In the genomic region with DNA sequence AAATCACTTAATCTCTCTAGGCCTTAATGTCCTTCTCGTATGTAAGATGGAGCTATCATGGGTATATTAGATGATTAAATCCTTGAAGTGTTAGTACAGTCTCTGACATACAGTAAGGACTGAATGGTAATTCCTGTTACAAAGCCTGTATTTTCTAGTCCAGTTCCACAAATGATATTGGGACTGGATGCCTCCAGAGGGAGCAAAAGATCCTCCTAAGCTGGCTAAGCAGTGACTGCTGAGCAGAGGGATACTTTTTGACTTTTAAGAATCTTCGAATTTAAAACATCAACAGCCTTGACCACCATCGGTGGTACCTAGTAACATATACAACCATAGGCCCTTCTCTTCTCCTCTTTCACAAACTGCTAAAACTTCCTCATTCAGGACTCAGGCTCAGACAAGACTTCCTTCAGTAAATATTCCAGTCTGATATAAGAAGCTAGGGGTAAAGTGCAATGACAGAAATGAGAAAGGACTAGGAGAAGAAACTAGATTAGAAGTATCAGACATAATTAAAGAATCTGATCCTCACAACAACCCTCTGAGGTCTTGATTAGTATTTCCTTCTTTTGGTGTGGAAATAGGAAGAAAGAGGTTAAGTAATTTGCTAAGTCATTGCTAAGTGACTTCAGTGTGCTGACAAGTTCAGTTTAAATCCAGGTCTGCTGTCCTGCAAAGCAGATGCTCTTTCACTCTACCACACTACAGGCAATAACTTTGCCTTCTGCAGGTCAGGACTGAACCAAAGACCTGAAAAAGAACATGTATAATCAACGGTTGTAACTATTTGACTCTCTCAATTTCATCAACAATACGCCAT, we compare ENCODE assay signal across 8 cellular contexts. TPM values are rescaled to one million over a fixed set of nuclear protein-coding genes. Genes with fewer than 3 reads are reported as not detected.
DNase-seq lines count a peak whose midpoint lies in the region; TF ChIP-seq lines count a peak whose summit lies in the region.

No MANE protein-coding gene starts in this region.

- peak overlapping the region; percentile 39 for H3K27ac Mint-ChIP-seq in T-helper 2 cell treated with Interferon-gamma antibody and Interleukin-4, amounts not matched to agents 5 μg/mL and 100 μg/mL, for 36 hours
- H3K27ac Mint-ChIP-seq in osteocyte (ENCODE audit: unreplicated experiment) = no peak overlapping the region

- no peak overlapping the region for H3K4me3 ChIP-seq in NB4 (ENCODE audit: low read depth, low read length)

- peak overlapping the region; percentile 14 for H3K4me3 Mint-ChIP-seq in T-helper 2 cell treated with Interferon-gamma antibody and Interleukin-4, amounts not matched to agents 5 μg/mL and 100 μg/mL, for 36 hours
- H3K4me3 Mint-ChIP-seq in osteocyte (ENCODE audit: unreplicated experiment) = no peak overlapping the region

- no peak for TF ChIP-seq POLR2A in NB4 (IDR thresholded peaks at IDR 0.05; ENCODE audit: extremely low read depth, insufficient read length)

- TF ChIP-seq CTCF in NB4 (IDR thresholded peaks at IDR 0.05; ENCODE audit: low read depth, low read length) = no peak
- TF ChIP-seq CTCF in osteocyte (IDR thresholded peaks at IDR 0.05) = peak; percentile 48

- peaks cover 31% of the 10 kb centered on the region for H3K4me1 Mint-ChIP-seq in T-helper 2 cell treated with Interferon-gamma antibody and Interleukin-4, amounts not matched to agents 5 μg/mL and 100 μg/mL, for 36 hours (ENCODE audit: low read depth)
- peaks cover 23% of the 10 kb centered on the region for H3K4me1 Mint-ChIP-seq in osteocyte (ENCODE audit: unreplicated experiment)

- peaks cover 49% of the 10 kb centered on the region for H3K36me3 Mint-ChIP-seq in T-helper 2 cell treated with Interferon-gamma antibody and Interleukin-4, amounts not matched to agents 5 μg/mL and 100 μg/mL, for 36 hours (ENCODE audit: low read depth)
- peaks cover 32% of the 10 kb centered on the region for H3K36me3 Mint-ChIP-seq in osteocyte (ENCODE audit: unreplicated experiment)

- no peak for DNase-seq in T-helper 2 cell treated with Interferon-gamma antibody and Interleukin-4, amounts not matched to agents 5 μg/mL and 100 μg/mL, for 36 hours (ENCODE audit: low spot score)
- no peak for DNase-seq in T-helper 2 cell
- peak; percentile 30 for DNase-seq in NB4 (ENCODE audit: low read depth)
- DNase-seq in epidermal melanocyte (ENCODE audit: insufficient read length, low spot score) = peak; percentile 38
- DNase-seq in osteocyte (ENCODE audit: extremely low spot score, unreplicated experiment) = no peak
- no peak for DNase-seq in activated gamma-delta T cell (lab: John Stamatoyannopoulos, UW)
- DNase-seq in COLO668 (lab: John Stamatoyannopoulos, UW; ENCODE audit: unreplicated experiment) = no peak
- DNase-seq in HuH-7.5 (ENCODE audit: low spot score) = no peak

- H3K9me3 Mint-ChIP-seq in T-helper 2 cell treated with Interferon-gamma antibody and Interleukin-4, amounts not matched to agents 5 μg/mL and 100 μg/mL, for 36 hours = no peaks in the 10 kb centered on the region
- H3K9me3 Mint-ChIP-seq in osteocyte (ENCODE audit: unreplicated experiment) = no peaks in the 10 kb centered on the region

- H3K27me3 Mint-ChIP-seq in T-helper 2 cell treated with Interferon-gamma antibody and Interleukin-4, amounts not matched to agents 5 μg/mL and 100 μg/mL, for 36 hours (ENCODE audit: low read depth) = no peaks in the 10 kb centered on the region
- H3K27me3 Mint-ChIP-seq in osteocyte (ENCODE audit: unreplicated experiment) = no peaks in the 10 kb centered on the region

RNA-seq across cellular contexts. Expression of gene PTAR1, which starts 13.9 kb away (rescaled TPM):
- 48.8 and 55.5 TPM in 2 replicates for total RNA-seq in osteocyte

Comparison
In these comparisons a context has a peak if more than half of its experiments do, and no peak if none do; other contexts are left out.
1. DNase-seq: peak in NB4 (single experiment) and epidermal melanocyte (single experiment); none in T-helper 2 cell treated with Interferon-gamma antibody and Interleukin-4, amounts not matched to agents 5 μg/mL and 100 μg/mL, for 36 hours (single experiment), T-helper 2 cell (0 of 5), osteocyte (single experiment), activated gamma-delta T cell (single experiment), COLO668 (single experiment) and HuH-7.5 (single experiment).